ENCODE assay signal across 1 cellular context in genomic region chr1:12615166-12615915, GRCh38.
TF ChIP-seq lines count a peak whose summit lies in the region.

No MANE protein-coding gene starts in this region.

TF ChIP-seq in HepG2, 621 proteins besides CTCF, POLR2A, EP300 and RAD21 (continued from another document):
- TF ChIP-seq DBP (CRISPR knock-in tag; IDR thresholded peaks at IDR 0.05; ENCODE audit: not compliant biosample characterization) (no peak), ZNF263 (CRISPR knock-in tag; IDR thresholded peaks at IDR 0.05) (peak; percentile 83), NKX3-1 (CRISPR knock-in tag; IDR thresholded peaks at IDR 0.05) (0 out of 2 replicates have a peak, but pooled peaks have one; percentile 3), TOE1 (CRISPR knock-in tag; IDR thresholded peaks at IDR 0.05) (no peak), ZNF143 (CRISPR knock-in tag; IDR thresholded peaks at IDR 0.05) (no peak), SRSF4 (IDR thresholded peaks at IDR 0.05; ENCODE audit: low read depth, low read length, poor library complexity, severe bottlenecking) (no peak), ZFY (CRISPR knock-in tag; IDR thresholded peaks at IDR 0.05) (peak; percentile 4; the same call in 1 of the 2 replicates), FOSL1 (CRISPR knock-in tag; IDR thresholded peaks at IDR 0.05; ENCODE audit: borderline replicate concordance) (no peak), SOX13 (IDR thresholded peaks at IDR 0.05) (no peak), SOX13 (CRISPR knock-in tag; conservative IDR thresholded peaks at IDR 0.05 in 1 of 2, IDR thresholded peaks at IDR 0.05 in 1 of 2) (no peak), ZNF407 (CRISPR knock-in tag; IDR thresholded peaks at IDR 0.05; ENCODE audit: not compliant biosample characterization) (no peak), ZNF644 (CRISPR knock-in tag; IDR thresholded peaks at IDR 0.05; ENCODE audit: low read depth) (no peak), NFAT5 (CRISPR knock-in tag; IDR thresholded peaks at IDR 0.05) (no peak)
